ENCODE assay signal across 8 cellular contexts in the genomic region with DNA sequence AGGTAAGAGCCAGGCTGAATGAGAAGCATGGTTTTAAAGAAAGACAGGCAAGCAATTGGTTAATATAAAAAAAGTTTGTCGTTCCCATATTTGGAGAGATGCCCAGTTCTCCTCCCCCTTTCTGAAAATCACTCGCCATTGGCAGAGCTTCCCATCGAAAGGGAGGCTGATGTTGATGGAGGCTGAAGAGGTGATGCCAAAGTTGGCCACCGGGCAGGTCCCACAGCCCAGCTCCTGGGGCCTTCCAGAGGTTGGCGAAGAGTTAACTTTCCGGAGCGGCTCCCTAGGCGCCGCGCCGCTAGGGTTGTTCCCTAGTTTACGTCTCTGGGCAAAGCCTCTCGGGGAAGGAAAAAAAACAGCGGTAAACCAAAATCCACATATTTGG. TPM values are rescaled to one million over a fixed set of nuclear protein-coding genes. Genes with fewer than 3 reads are reported as not detected.
DNase-seq lines count a peak whose midpoint lies in the region; ATAC-seq, FAIRE-seq and TF ChIP-seq lines count a peak whose summit lies in the region.

No MANE protein-coding gene starts in this region.

- dilution Hi-C loops in keratinocyte (cut with MboI; ENCODE audit: extremely low pct_ligation_motif_present, low sequenced_read_pairs): no loop called here

- H3K27ac ChIP-seq in keratinocyte (ENCODE audit: control insufficient read depth, insufficient read depth, low read length) (no peak overlapping the region), stomach smooth muscle (ENCODE audit: low read length) (no peak overlapping the region)

- H3K27me3 ChIP-seq in keratinocyte (ENCODE audit: control insufficient read depth, extremely low read depth, insufficient read depth, low read length): peaks cover 6% of the 10 kb centered on the region
- peaks cover 0 to 13% of the 10 kb centered on the region in 2 donors for H3K27me3 ChIP-seq in stomach smooth muscle (ENCODE audit: control insufficient read depth in 1 of 2, insufficient read depth in 2 of 2, low read length in 2 of 2)

- no peaks in the 10 kb centered on the region for H3K36me3 Mint-ChIP-seq in activated CD4-positive, alpha-beta T cell treated with anti-CD3 and anti-CD28 coated beads, Interleukin-2, amount 10 ng/mL, durations not matched to agents 7 days and 5 days (ENCODE audit: low read depth)
- H3K36me3 Mint-ChIP-seq in brain: no peaks in the 10 kb centered on the region

- no peaks in the 10 kb centered on the region for H3K36me3 ChIP-seq in keratinocyte (ENCODE audit: control insufficient read depth in 2 of 2, extremely low read depth in 1 of 2, insufficient read depth in 2 of 2, low read length in 2 of 2)
- no peaks in the 10 kb centered on the region for H3K36me3 ChIP-seq in stomach smooth muscle (ENCODE audit: control insufficient read depth in 2 of 2, insufficient read depth in 2 of 2, low read length in 2 of 2)

- POLR2A ChIA-PET in activated CD4-positive, alpha-beta T cell treated with anti-CD3 and anti-CD28 coated beads, Interleukin-2, amount 10 ng/mL, durations not matched to agents 7 days and 5 days (lab: Charles Lee): no interaction called here

- FAIRE-seq in keratinocyte (lab: Jason Lieb, UNC): no peak

- H3K27ac Mint-ChIP-seq in activated CD4-positive, alpha-beta T cell treated with anti-CD3 and anti-CD28 coated beads, Interleukin-2, amount 10 ng/mL, durations not matched to agents 7 days and 5 days: no peak overlapping the region
- H3K27ac Mint-ChIP-seq in brain: peak overlapping the region in 4 of 5 experiments; percentile 8 to 89 (median 48)

- no peak for ATAC-seq in HG03045 (IDR thresholded peaks at IDR 0.05; ENCODE audit: unreplicated experiment)

- H4K20me1 ChIP-seq in keratinocyte (ENCODE audit: control insufficient read depth, extremely low read depth, insufficient read depth, low read length): no peaks in the 10 kb centered on the region

- peak overlapping the region; percentile 85 for H3K4me2 ChIP-seq in keratinocyte (ENCODE audit: control insufficient read depth, extremely low read depth, insufficient read depth, low read depth, low read length)

- H3K4me3 Mint-ChIP-seq in activated CD4-positive, alpha-beta T cell treated with anti-CD3 and anti-CD28 coated beads, Interleukin-2, amount 10 ng/mL, durations not matched to agents 7 days and 5 days: peak overlapping the region; percentile 47
- H3K4me3 Mint-ChIP-seq in brain: peak overlapping the region; percentile 83 to 94 (median 86)

- CTCF ChIA-PET in activated CD4-positive, alpha-beta T cell treated with anti-CD3 and anti-CD28 coated beads, Interleukin-2, amount 10 ng/mL, durations not matched to agents 7 days and 5 days (lab: Charles Lee): interaction anchor here (1.5 kb wide), 1 partner anchor 34 kb away, joined by 3 read pairs; no protein-coding TSS in a partner anchor

- peaks cover 9% of the 10 kb centered on the region for H3K4me1 Mint-ChIP-seq in activated CD4-positive, alpha-beta T cell treated with anti-CD3 and anti-CD28 coated beads, Interleukin-2, amount 10 ng/mL, durations not matched to agents 7 days and 5 days
- peaks cover 24% of the 10 kb centered on the region for H3K4me1 Mint-ChIP-seq in brain

- peak overlapping the region; percentile 44 to 69 (median 63) for H3K4me3 ChIP-seq in keratinocyte (ENCODE audit: control insufficient read depth in 2 of 3, extremely low read depth in 1 of 3, insufficient read depth in 2 of 3, low read depth in 1 of 3, low read length in 3 of 3)
- peak overlapping the region; percentile 78 to 81 for H3K4me3 ChIP-seq in stomach smooth muscle (ENCODE audit: low read length in 2 of 2)

- no peaks in the 10 kb centered on the region for H3K9me3 Mint-ChIP-seq in activated CD4-positive, alpha-beta T cell treated with anti-CD3 and anti-CD28 coated beads, Interleukin-2, amount 10 ng/mL, durations not matched to agents 7 days and 5 days
- H3K9me3 Mint-ChIP-seq in brain: no peaks in the 10 kb centered on the region

- peak overlapping the region; percentile 57 for H3K9ac ChIP-seq in keratinocyte (ENCODE audit: control insufficient read depth, extremely low read depth, insufficient read depth, low read length)
- H3K9ac ChIP-seq in stomach smooth muscle (ENCODE audit: low read length in 2 of 2): peak overlapping the region; percentile 13 to 48

- H3K9me3 ChIP-seq in keratinocyte (ENCODE audit: control insufficient read depth, low read depth, low read length) (no peaks in the 10 kb centered on the region), stomach smooth muscle (ENCODE audit: control insufficient read depth in 2 of 2, low read length in 2 of 2) (no peaks in the 10 kb centered on the region)

- TF ChIP-seq CTCF in brain (conservative IDR thresholded peaks at IDR 0.05) (no peak), keratinocyte (optimal IDR thresholded peaks at IDR 0.05 in 1 of 3, IDR thresholded peaks at IDR 0.05 in 1 of 3, conservative IDR thresholded peaks at IDR 0.05 in 1 of 3; ENCODE audit: extremely low read depth in 1 of 3, insufficient read depth in 2 of 3, low read length in 3 of 3) (no peak)

- H3K9me1 ChIP-seq in keratinocyte (ENCODE audit: control insufficient read depth, extremely low read depth, insufficient read depth, low read length): no peaks in the 10 kb centered on the region

- H3K79me2 ChIP-seq in keratinocyte (ENCODE audit: control insufficient read depth, insufficient read depth, low read length): no peaks in the 10 kb centered on the region

- H3K4me1 ChIP-seq in keratinocyte (ENCODE audit: control insufficient read depth, extremely low read depth, insufficient read depth, low read length): peaks cover 11% of the 10 kb centered on the region
- H3K4me1 ChIP-seq in stomach smooth muscle (ENCODE audit: control insufficient read depth, insufficient read depth, low read length): peaks cover 6% of the 10 kb centered on the region

- no peak for DNase-seq in activated CD4-positive, alpha-beta T cell treated with anti-CD3 and anti-CD28 coated beads, Interleukin-2, amount 10 ng/mL, durations not matched to agents 7 days and 5 days
- DNase-seq in activated CD4-positive, alpha-beta T cell treated with anti-CD3 and anti-CD28 coated beads for 4 hours: no peak
- peak; percentile 54 for DNase-seq in NCI-H2227 treated with DMSO at 0.1 percent for 48 hours (lab: John Stamatoyannopoulos, UW)
- DNase-seq in keratinocyte (ENCODE audit: low read depth, low spot score): no peak
- DNase-seq in RKO (ENCODE audit: low spot score): no peak

- H2AFZ ChIP-seq in keratinocyte (ENCODE audit: control insufficient read depth, low read length): peak overlapping the region; percentile 75

- peaks cover 62% of the 10 kb centered on the region for H3K27me3 Mint-ChIP-seq in activated CD4-positive, alpha-beta T cell treated with anti-CD3 and anti-CD28 coated beads, Interleukin-2, amount 10 ng/mL, durations not matched to agents 7 days and 5 days
- H3K27me3 Mint-ChIP-seq in brain: peaks cover 12% of the 10 kb centered on the region

RNA-seq across cellular contexts. Expression of gene PCOLCE2, which starts 0.8 kb away (rescaled TPM):
- not detected for total RNA-seq in activated CD4-positive, alpha-beta T cell treated with anti-CD3 and anti-CD28 coated beads, Interleukin-2, amount 10 ng/mL, durations not matched to agents 7 days and 5 days
- polyA plus RNA-seq in brain (ENCODE audit: insufficient read depth, low read depth, low replicate concordance) (1.7 TPM), keratinocyte (1.7 to 2.4 TPM (median 2.4 TPM) in 3 replicates)
- polyA plus RNA-seq in keratinocyte (2011; ENCODE audit: low read depth): 1.6 TPM
- 1.2 and 1.4 TPM in 2 replicates for polyA plus RNA-seq in keratinocyte (2011; cell fraction: cytosol; rRNA removed)
- 2.6 and 2.9 TPM in 2 replicates for polyA plus RNA-seq in keratinocyte (2011; cell fraction: nucleus; rRNA removed)
- 1.6 and 1.8 TPM in 2 replicates for polyA plus RNA-seq in keratinocyte (2012; ENCODE audit: low replicate concordance)
- 1.5 to 3.1 TPM in 2 of 3 replicates, not detected in the other for polyA minus RNA-seq in keratinocyte
- not detected for polyA minus RNA-seq in keratinocyte (2011; cell fraction: cytosol; rRNA and poly(A)+ RNA removed)
- 1.4 and 6.7 TPM in 2 replicates for polyA minus RNA-seq in keratinocyte (2011; cell fraction: nucleus; rRNA and poly(A)+ RNA removed)
